In the genomic region with DNA sequence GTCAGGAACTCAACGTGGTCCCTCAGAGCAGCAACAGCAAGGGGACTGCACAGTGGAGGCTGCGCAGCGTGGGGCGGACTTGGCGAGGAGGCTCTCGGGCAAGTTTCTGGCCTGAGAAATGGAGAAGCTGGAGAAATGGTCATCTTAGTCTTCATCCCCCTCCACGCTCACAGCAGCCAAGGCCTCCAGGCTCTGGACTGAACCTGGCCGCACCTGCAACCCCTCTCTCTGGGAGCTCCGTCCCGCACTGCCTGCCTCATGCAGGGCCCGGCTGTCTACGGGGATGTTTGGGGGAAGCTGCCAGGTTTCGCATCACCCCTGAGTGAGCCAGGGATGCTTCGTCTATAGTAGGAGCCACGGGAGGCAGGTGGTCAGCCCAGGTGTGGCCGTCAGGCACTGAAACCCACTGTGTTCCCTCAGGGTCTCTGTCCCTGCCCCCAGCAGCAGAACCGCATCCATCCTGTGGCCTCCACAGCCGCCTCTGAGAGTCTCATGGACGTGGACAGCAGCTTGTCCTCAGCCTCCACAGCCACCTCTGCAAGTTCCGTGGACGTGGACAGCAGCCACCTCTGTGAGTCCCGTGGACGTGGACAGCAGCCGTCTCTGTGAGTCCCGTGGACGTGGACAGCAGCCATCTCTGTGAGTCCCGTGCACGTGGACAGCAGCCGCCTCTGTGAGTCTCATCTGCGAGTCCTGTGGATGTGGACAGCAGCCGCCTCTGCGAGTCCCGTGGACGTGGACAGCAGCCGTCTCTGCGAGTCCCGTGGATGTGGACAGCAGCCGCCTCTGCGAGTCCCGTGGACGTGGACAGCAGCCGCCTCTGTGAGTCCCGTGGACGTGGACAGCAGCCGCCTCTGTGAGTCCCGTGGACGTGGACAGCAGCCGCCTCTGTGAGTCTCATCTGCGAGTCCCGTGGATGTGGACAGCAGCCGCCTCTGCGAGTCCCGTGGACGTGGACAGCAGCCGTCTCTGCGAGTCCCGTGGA, we compare ENCODE assay signal across 8 cellular contexts. TPM values are rescaled to one million over a fixed set of nuclear protein-coding genes. Genes with fewer than 3 reads are reported as not detected.
DNase-seq lines count a peak whose midpoint lies in the region; ATAC-seq and TF ChIP-seq lines count a peak whose summit lies in the region.
"Not testable (repeated sequence)": the region's sequence is repeated elsewhere in the genome, so short reads cannot be mapped to it uniquely, and the experiment has no call there.
"Had no signal": no experiment of that assay in that cellular context is flagged by ENCODE, and none has a peak within 500 bp of the region (broad histone marks: within the 10 kb centered on the region; RNA-seq: fewer than 3 reads in every experiment).

No MANE protein-coding gene starts in this region.

- H3K9me3 ChIP-seq in BLaER1; WERI-Rb-1 (ENCODE audit: severe bottlenecking); lower lobe of right lung: not testable (repeated sequence)

- not testable (repeated sequence) for H3K36me3 ChIP-seq in BLaER1, WERI-Rb-1, lower lobe of right lung

- H4K20me1 ChIP-seq in BLaER1 = not testable (repeated sequence)

- ATAC-seq in Right ventricle myocardium inferior, left ventricle myocardium superior, lower lobe of right lung: not testable (repeated sequence)

- peak overlapping the region; percentile 92 for H3K4me2 ChIP-seq in BLaER1

- not testable (repeated sequence) for H3K4me3 ChIP-seq in BLaER1; WERI-Rb-1 (ENCODE audit: low read depth, low read length); lower lobe of right lung

- H3K4me1 ChIP-seq in BLaER1 = peaks cover 75% of the 10 kb centered on the region
- H3K4me1 ChIP-seq in lower lobe of right lung = not testable (repeated sequence)

- H3K9ac ChIP-seq in BLaER1 = not testable (repeated sequence)

- peaks cover 25% of the 10 kb centered on the region for H3K27me3 ChIP-seq in BLaER1
- H3K27me3 ChIP-seq in WERI-Rb-1 (ENCODE audit: insufficient read depth, low read depth, severe bottlenecking) = not testable (repeated sequence)
- H3K27me3 ChIP-seq in lower lobe of right lung (ENCODE audit: low read depth) = peaks cover 23% of the 10 kb centered on the region

- not testable (repeated sequence) for DNase-seq in WERI-Rb-1
- peak; percentile 50 for DNase-seq in Right ventricle myocardium inferior (ENCODE audit: missing footprints)
- peak; percentile 22 for DNase-seq in left ventricle myocardium superior
- DNase-seq in lower lobe of right lung = peak; percentile 28

- TF ChIP-seq CTCF in WERI-Rb-1 (IDR thresholded peaks at IDR 0.05; ENCODE audit: low read depth, low read length); lower lobe of right lung (IDR thresholded peaks at IDR 0.05): not testable (repeated sequence)

- intact Hi-C loops in Right ventricle myocardium inferior (cut with DNase I); left ventricle myocardium superior (cut with micrococcal nuclease); lower lobe of right lung (cut with DNase I): not testable (repeated sequence)

- H3K27ac ChIP-seq in BLaER1, lower lobe of right lung: not testable (repeated sequence)
- H3K27ac ChIP-seq in WERI-Rb-1 (peak overlapping the region; percentile 88), cingulate gyrus (ENCODE audit: low read depth, low read length) (peak overlapping the region; percentile 32), temporal lobe (ENCODE audit: low read depth, low read length) (peak overlapping the region; percentile 72)

RNA-seq across cellular contexts. Expression of gene GALNT9, which starts 29.1 kb away (rescaled TPM):
- total RNA-seq in Right ventricle myocardium inferior (not detected), left ventricle myocardium superior (1.6 TPM), lower lobe of right lung (not detected), temporal lobe (5.4 TPM)
- total RNA-seq: CD8-positive, alpha-beta T cell had no signal
